12 cellular contexts compared by ENCODE assay signal in genomic region chr3:121529308-121529707, GRCh38. TPM values are rescaled to one million over a fixed set of nuclear protein-coding genes. Genes with fewer than 3 reads are reported as not detected.
DNase-seq lines count a peak whose midpoint lies in the region; ATAC-seq and TF ChIP-seq lines count a peak whose summit lies in the region.
"Had no signal": no experiment of that assay in that cellular context is flagged by ENCODE, and none has a peak within 500 bp of the region (broad histone marks: within the 10 kb centered on the region; RNA-seq: fewer than 3 reads in every experiment).

No MANE protein-coding gene starts in this region.

- POLR2A ChIA-PET in Caco-2 (lab: Charles Lee) = no interaction called here

- H3K36me3 ChIP-seq in Caco-2 (ENCODE audit: control insufficient read depth, insufficient read depth, low read length) (no peaks in the 10 kb centered on the region), brain microvascular endothelial cell (replicated peaks) (no peaks in the 10 kb centered on the region), right lobe of liver (no peaks in the 10 kb centered on the region)

- H3K27ac ChIP-seq in brain microvascular endothelial cell (no peak overlapping the region), right lobe of liver (no peak overlapping the region)

- no peaks in the 10 kb centered on the region for H3K4me1 Mint-ChIP-seq in Caco-2 (ENCODE audit: low read depth, unreplicated experiment)

- DNase-seq in Caco-2 (no peak), HT-29 (ENCODE audit: low spot score) (peak; percentile 45), brain microvascular endothelial cell (no peak), right lobe of liver (no peak), mucosa of gallbladder (ENCODE audit: low spot score) (no peak), NCI-H2171 treated with DMSO at 0.1 percent for 48 hours (lab: John Stamatoyannopoulos, UW) (no peak), HK-2 (ENCODE audit: unreplicated experiment) (no peak), SKM-1 (lab: John Stamatoyannopoulos, UW; ENCODE audit: unreplicated experiment) (no peak)
- DNase-seq: activated CD4-positive, CD25-positive, alpha-beta regulatory T cell treated with anti-CD3 and anti-CD28 coated beads, Interleukin-2, amount 50 U/mL, for 72 hours; GOT3; NCI-H524 treated with DMSO at 0.1 percent for 48 hours; retina had no signal

- no peak overlapping the region for H3K4me3 Mint-ChIP-seq in Caco-2 (ENCODE audit: unreplicated experiment)

- no peaks in the 10 kb centered on the region for H3K9me3 Mint-ChIP-seq in Caco-2 (ENCODE audit: unreplicated experiment)

- peaks cover 41% of the 10 kb centered on the region for H3K36me3 Mint-ChIP-seq in Caco-2 (ENCODE audit: insufficient read depth, unreplicated experiment)

- no TSS peak for BruUV-seq in Caco-2 (replicated peaks; lab: Mats Ljungman, UMichigan)

- no peaks in the 10 kb centered on the region for H3K9me3 ChIP-seq in Caco-2
- no peaks in the 10 kb centered on the region for H3K9me3 ChIP-seq in right lobe of liver

- CTCF ChIA-PET in Caco-2 (lab: Charles Lee) = interaction anchor here (1.3 kb wide), 1 partner anchor 41 kb away, joined by 5 read pairs; no protein-coding TSS in a partner anchor

- ATAC-seq in right lobe of liver = peak in 1 of 4 donors; percentile 30

- TF ChIP-seq POLR2A in right lobe of liver (IDR thresholded peaks at IDR 0.05) = no peak

- H3K27me3 ChIP-seq in Caco-2 (replicated peaks; ENCODE audit: control insufficient read depth, insufficient read depth, low read length) (no peaks in the 10 kb centered on the region), brain microvascular endothelial cell (replicated peaks) (no peaks in the 10 kb centered on the region), right lobe of liver (no peaks in the 10 kb centered on the region)

- no peaks in the 10 kb centered on the region for H3K27me3 Mint-ChIP-seq in Caco-2 (ENCODE audit: insufficient read depth, unreplicated experiment)

- H3K4me1 ChIP-seq in Caco-2 (no peaks in the 10 kb centered on the region), right lobe of liver (no peaks in the 10 kb centered on the region)

- peak; percentile 22 to 40 for TF ChIP-seq CTCF in Caco-2 (IDR thresholded peaks at IDR 0.05; ENCODE audit: insufficient read depth in 1 of 2, low read depth in 1 of 2, low read length in 1 of 2, severe bottlenecking in 1 of 2, unreplicated experiment in 1 of 2)
- peak; percentile 59 for TF ChIP-seq CTCF in brain microvascular endothelial cell (IDR thresholded peaks at IDR 0.05; ENCODE audit: low read depth, low read length, missing control alignments)
- peak; percentile 25 to 40 (median 35) for TF ChIP-seq CTCF in right lobe of liver (IDR thresholded peaks at IDR 0.05)

- intact Hi-C loops in Caco-2 (cut with micrococcal nuclease; ENCODE audit: unreplicated experiment) (loop anchor here (1.0 kb wide), 1 partner anchor 41 kb away; no protein-coding TSS in a partner anchor), right lobe of liver (cut with DNase I) (no loop called here)

- H3K4me3 ChIP-seq in Caco-2 (ENCODE audit: low read depth, low read length) (no peak overlapping the region), brain microvascular endothelial cell (ENCODE audit: low read depth, low read length) (no peak overlapping the region), right lobe of liver (no peak overlapping the region)

- WGBS in right lobe of liver (ENCODE audit: insufficient coverage, low coverage, low lambda C conversion rate, missing lambda C conversion rate) = 73% methylated on average over 3 of the region's 3 CpGs

- in situ Hi-C loops in brain microvascular endothelial cell (cut with HindIII; ENCODE audit: low pct_ligation_motif_present, low sequenced_read_pairs) = no loop called here

- no peak overlapping the region for H3K27ac Mint-ChIP-seq in Caco-2 (ENCODE audit: unreplicated experiment)

RNA-seq across cellular contexts. Expression of gene POLQ, which starts 16.5 kb away (rescaled TPM):
- total RNA-seq in Caco-2 (2022) = 15.4 and 17.2 TPM in 2 replicates
- 8.7 and 12.4 TPM in 2 replicates for total RNA-seq in HT-29 (2014; rRNA removed; shearing (Covaris generic))
- 1 to 10 TPM in 1 of 6 experiments, under 1 TPM in 5; 0.02 to 1.2 (median 0.23) TPM for total RNA-seq in right lobe of liver
- 0.37 TPM for total RNA-seq in mucosa of gallbladder

RNA-seq across cellular contexts. Expression of gene ARGFX, which starts 38.4 kb away (rescaled TPM):
- total RNA-seq in Caco-2 (2022) (not detected in 2 replicates), right lobe of liver (not detected), mucosa of gallbladder (not detected)
- not detected in 2 replicates for total RNA-seq in HT-29 (2014; rRNA removed; shearing (Covaris generic))
